ENCODE assay signal across 2 cellular contexts in the genomic region with DNA sequence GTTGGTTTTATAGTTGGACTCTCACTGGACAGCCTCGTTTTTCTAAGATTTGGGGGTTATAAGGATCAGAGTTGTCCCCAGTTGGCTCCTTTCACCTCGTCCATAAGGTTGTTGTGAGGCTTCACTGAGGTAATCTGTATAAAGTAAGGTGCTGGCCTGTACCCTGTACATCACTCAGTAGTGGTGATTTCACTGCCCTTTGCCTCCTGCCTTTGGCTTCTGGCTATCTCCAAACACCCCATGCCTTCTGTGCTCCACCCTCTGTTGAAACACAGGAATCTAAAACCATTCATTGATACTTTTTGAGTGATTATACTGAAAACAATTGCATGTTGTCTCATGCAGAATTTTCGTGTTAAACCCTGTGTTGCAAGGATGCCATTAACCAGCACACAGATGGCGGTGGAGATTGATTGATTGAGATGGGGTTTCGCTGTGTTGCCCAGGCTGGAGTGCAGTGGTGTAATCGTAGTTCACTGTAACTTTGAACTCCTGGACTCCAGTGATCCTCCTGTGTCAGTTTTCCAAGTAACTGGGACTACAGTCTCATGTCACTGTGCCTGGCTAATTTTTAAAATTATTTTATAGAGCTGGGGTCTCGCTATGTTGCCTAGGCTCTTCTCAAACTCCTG.
A peak's percentile ranks its signal among the peaks of the same experiment; 100 is the strongest.
TF ChIP-seq lines count a peak whose summit lies in the region.

No MANE protein-coding gene starts in this region.

TF ChIP-seq in K562, 482 proteins besides CTCF, POLR2A, EP300 and RAD21:
- TF ChIP-seq, protein P1, sequence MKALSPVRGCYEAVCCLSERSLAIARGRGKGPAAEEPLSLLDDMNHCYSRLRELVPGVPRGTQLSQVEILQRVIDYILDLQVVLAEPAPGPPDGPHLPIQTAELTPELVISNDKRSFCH (CRISPR knock-in tag; IDR thresholded peaks at IDR 0.05): no peak
- TF ChIP-seq, protein P1 (tag; IDR thresholded peaks at IDR 0.05): no peak
- TF ChIP-seq SLC30A9 (CRISPR knock-in tag; IDR thresholded peaks at IDR 0.05): no peak
- TF ChIP-seq POLR2AphosphoS2 (IDR thresholded peaks at IDR 0.05; ENCODE audit: low read length): no peak
- TF ChIP-seq CHD1 (IDR thresholded peaks at IDR 0.05; ENCODE audit: low read length): no peak

TF ChIP-seq in HepG2, 621 proteins besides CTCF, POLR2A, EP300 and RAD21:
- TF ChIP-seq CEBPB (IDR thresholded peaks at IDR 0.05; ENCODE audit: borderline replicate concordance, low read depth, low read length) (peak; percentile 36; the same call in 1 of the 2 replicates), NCOR1 (IDR thresholded peaks at IDR 0.05; ENCODE audit: borderline replicate concordance, low read length) (peak; percentile 38; the same call in 1 of the 2 replicates), ZNF205 (CRISPR knock-in tag; IDR thresholded peaks at IDR 0.05) (no peak), CBFB (CRISPR knock-in tag; IDR thresholded peaks at IDR 0.05) (no peak), HMG20A (CRISPR knock-in tag; IDR thresholded peaks at IDR 0.05; ENCODE audit: borderline replicate concordance) (no peak), ZNF121 (CRISPR knock-in tag; IDR thresholded peaks at IDR 0.05) (peak; percentile 64), PRPF4 (IDR thresholded peaks at IDR 0.05; ENCODE audit: low read depth, low read length, poor library complexity, severe bottlenecking) (no peak), ZBTB38 (CRISPR knock-in tag; IDR thresholded peaks at IDR 0.05) (0 out of 2 replicates have a peak, but pooled peaks have one; percentile 32), HNF4A (CRISPR knock-in tag; IDR thresholded peaks at IDR 0.05) (peak; percentile 61; the same call in 1 of the 2 replicates), HNF4G (IDR thresholded peaks at IDR 0.05; ENCODE audit: borderline replicate concordance, low read depth, low read length) (0 out of 2 replicates have a peak, but pooled peaks have one; percentile 32), HNF4G (CRISPR knock-in tag; IDR thresholded peaks at IDR 0.05; ENCODE audit: borderline replicate concordance, low read depth) (no peak), POGZ (CRISPR knock-in tag; IDR thresholded peaks at IDR 0.05) (0 out of 2 replicates have a peak, but pooled peaks have one; percentile 15)
- TF ChIP-seq, protein P2, sequence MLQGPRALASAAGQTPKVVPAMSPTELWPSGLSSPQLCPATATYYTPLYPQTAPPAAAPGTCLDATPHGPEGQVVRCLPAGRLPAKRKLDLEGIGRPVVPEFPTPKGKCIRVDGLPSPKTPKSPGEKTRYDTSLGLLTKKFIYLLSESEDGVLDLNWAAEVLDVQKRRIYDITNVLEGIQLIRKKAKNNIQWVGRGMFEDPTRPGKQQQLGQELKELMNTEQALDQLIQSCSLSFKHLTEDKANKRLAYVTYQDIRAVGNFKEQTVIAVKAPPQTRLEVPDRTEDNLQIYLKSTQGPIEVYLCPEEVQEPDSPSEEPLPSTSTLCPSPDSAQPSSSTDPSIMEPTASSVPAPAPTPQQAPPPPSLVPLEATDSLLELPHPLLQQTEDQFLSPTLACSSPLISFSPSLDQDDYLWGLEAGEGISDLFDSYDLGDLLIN (CRISPR knock-in tag; IDR thresholded peaks at IDR 0.05; ENCODE audit: borderline replicate concordance): no peak
- TF ChIP-seq, protein P3, sequence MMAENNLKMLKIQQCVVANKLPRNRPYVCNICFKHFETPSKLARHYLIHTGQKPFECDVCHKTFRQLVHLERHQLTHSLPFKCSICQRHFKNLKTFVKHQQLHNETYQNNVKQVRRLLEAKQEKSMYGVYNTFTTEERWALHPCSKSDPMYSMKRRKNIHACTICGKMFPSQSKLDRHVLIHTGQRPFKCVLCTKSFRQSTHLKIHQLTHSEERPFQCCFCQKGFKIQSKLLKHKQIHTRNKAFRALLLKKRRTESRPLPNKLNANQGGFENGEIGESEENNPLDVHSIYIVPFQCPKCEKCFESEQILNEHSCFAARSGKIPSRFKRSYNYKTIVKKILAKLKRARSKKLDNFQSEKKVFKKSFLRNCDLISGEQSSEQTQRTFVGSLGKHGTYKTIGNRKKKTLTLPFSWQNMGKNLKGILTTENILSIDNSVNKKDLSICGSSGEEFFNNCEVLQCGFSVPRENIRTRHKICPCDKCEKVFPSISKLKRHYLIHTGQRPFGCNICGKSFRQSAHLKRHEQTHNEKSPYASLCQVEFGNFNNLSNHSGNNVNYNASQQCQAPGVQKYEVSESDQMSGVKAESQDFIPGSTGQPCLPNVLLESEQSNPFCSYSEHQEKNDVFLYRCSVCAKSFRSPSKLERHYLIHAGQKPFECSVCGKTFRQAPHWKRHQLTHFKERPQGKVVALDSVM (CRISPR knock-in tag; IDR thresholded peaks at IDR 0.05): 0 out of 2 replicates have a peak, but pooled peaks have one; percentile 47
- TF ChIP-seq, protein P4, sequence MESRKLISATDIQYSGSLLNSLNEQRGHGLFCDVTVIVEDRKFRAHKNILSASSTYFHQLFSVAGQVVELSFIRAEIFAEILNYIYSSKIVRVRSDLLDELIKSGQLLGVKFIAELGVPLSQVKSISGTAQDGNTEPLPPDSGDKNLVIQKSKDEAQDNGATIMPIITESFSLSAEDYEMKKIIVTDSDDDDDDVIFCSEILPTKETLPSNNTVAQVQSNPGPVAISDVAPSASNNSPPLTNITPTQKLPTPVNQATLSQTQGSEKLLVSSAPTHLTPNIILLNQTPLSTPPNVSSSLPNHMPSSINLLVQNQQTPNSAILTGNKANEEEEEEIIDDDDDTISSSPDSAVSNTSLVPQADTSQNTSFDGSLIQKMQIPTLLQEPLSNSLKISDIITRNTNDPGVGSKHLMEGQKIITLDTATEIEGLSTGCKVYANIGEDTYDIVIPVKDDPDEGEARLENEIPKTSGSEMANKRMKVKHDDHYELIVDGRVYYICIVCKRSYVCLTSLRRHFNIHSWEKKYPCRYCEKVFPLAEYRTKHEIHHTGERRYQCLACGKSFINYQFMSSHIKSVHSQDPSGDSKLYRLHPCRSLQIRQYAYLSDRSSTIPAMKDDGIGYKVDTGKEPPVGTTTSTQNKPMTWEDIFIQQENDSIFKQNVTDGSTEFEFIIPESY (CRISPR knock-in tag; IDR thresholded peaks at IDR 0.05): peak; percentile 85; the same call in 1 of the 2 replicates
